ENCODE assay signal across 1 cellular context in genomic region chr17:7222093-7222971, GRCh38.
TF ChIP-seq lines count a peak whose summit lies in the region.

No MANE protein-coding gene starts in this region.

TF ChIP-seq in HepG2, 621 proteins besides CTCF, POLR2A, EP300 and RAD21 (continued from another document):
- TF ChIP-seq AFF4 (CRISPR knock-in tag; IDR thresholded peaks at IDR 0.05) (no peak), ZBTB33 (CRISPR knock-in tag; IDR thresholded peaks at IDR 0.05) (no peak), REXO4 (CRISPR knock-in tag; IDR thresholded peaks at IDR 0.05; ENCODE audit: borderline replicate concordance) (no peak), ZNF547 (CRISPR knock-in tag; IDR thresholded peaks at IDR 0.05) (no peak), ZSCAN25 (CRISPR knock-in tag; IDR thresholded peaks at IDR 0.05) (no peak), ZNF496 (CRISPR knock-in tag; IDR thresholded peaks at IDR 0.05; ENCODE audit: insufficient replicate concordance) (no peak), CENPX (CRISPR knock-in tag; IDR thresholded peaks at IDR 0.05) (no peak)
